In the genomic region with DNA sequence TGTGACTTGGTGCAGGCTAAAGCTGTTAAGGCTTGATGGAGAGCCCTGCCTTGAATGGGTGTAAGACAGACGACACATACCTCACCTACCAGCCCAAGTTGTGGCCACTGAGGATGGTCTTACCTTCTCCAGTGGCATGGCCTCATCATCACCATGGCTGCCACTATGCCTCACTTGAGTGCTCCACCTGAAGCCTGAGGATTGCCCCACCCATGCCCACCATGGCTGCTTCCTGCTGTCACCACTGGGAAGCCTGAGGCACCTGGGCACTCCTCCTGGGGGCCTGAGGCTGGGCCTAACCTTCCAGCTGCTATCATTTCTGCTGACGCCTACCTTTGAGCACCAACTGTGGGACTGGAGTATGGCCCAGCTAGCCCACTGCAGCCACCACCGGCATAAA, we compare ENCODE assay signal across 6 cellular contexts.
"Had no signal": no experiment of that assay in that cellular context is flagged by ENCODE, and none has a peak within 500 bp of the region (broad histone marks: within the 10 kb centered on the region; RNA-seq: fewer than 3 reads in every experiment).

No MANE protein-coding gene starts in this region.

- H2AFZ ChIP-seq: GM23338 had no signal

- H3K36me3 ChIP-seq: HAP-1 had no signal

- H3K4me2 ChIP-seq: GM23338 had no signal

- H3K4me1 ChIP-seq: HAP-1 had no signal

- H3K4me1 Mint-ChIP-seq: GM23338 had no signal

- H3K9me3 Mint-ChIP-seq: GM23338 had no signal

- DNase-seq: HFFc6, IMR-90 had no signal

- H3K4me3 Mint-ChIP-seq: GM23338, HFFc6 had no signal

- ATAC-seq: GM23338, HCT116, K562 had no signal

- H3K27ac Mint-ChIP-seq: GM23338, HFFc6 had no signal

- H3K9me3 ChIP-seq: HAP-1 had no signal

- H3K4me3 ChIP-seq: GM23338, HAP-1, K562 had no signal
